Comparison of ENCODE assay signal across 12 cellular contexts in the genomic region with DNA sequence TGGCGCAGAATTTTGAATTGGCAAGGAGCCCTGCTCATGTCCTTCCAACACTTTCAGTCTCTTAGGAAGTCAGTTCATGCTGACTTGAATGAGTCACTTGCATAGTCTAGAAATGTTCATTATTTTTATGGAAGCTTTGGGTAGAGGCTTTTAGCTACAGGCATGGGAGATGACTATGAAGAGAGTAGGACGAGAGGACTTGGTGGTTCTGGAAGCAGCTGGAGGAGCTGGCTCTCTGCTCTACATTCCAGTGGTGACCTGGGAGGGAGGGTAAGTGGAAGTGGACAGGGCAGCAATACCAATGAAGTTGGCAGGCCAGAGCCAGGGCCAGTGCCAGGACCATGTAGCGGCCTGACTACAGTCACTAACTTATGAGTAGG. TPM values are rescaled to one million over a fixed set of nuclear protein-coding genes. Genes with fewer than 3 reads are reported as not detected.
DNase-seq lines count a peak whose midpoint lies in the region; ATAC-seq, FAIRE-seq and TF ChIP-seq lines count a peak whose summit lies in the region.
"Had no signal": no experiment of that assay in that cellular context is flagged by ENCODE, and none has a peak within 500 bp of the region (broad histone marks: within the 10 kb centered on the region; RNA-seq: fewer than 3 reads in every experiment).

No MANE protein-coding gene starts in this region.

- H3K36me3 ChIP-seq in HepG2 (replicated peaks in 1 of 2; ENCODE audit: control insufficient read depth in 1 of 2, insufficient read depth in 2 of 2, low read length in 2 of 2) (peaks cover 22 to 46% of the 10 kb centered on the region in 2 experiments), thyroid gland (peaks cover 3 to 11% of the 10 kb centered on the region in 2 donors)

- H3K27me3 Mint-ChIP-seq in activated T-cell treated with anti-CD3 and anti-CD28 coated beads, Interleukin-2, amount 50 U/mL, for 72 hours (ENCODE audit: low read depth): no peaks in the 10 kb centered on the region

- BruUV-seq in HepG2 (replicated peaks; lab: Mats Ljungman, UMichigan): no TSS peak

- H3K27me3 ChIP-seq in HepG2 (ENCODE audit: control insufficient read depth in 1 of 2, insufficient read depth in 2 of 2, low read length in 2 of 2): no peaks in the 10 kb centered on the region
- H3K27me3 ChIP-seq in thyroid gland: no peaks in the 10 kb centered on the region

- TF ChIP-seq EP300 in HepG2 (IDR thresholded peaks at IDR 0.05; ENCODE audit: low read depth in 2 of 2, low read length in 2 of 2) (no peak), HepG2 (CRISPR knock-in tag; IDR thresholded peaks at IDR 0.05; ENCODE audit: borderline replicate concordance) (no peak)

- H3K9ac ChIP-seq in HepG2 (ENCODE audit: insufficient read depth, low read depth, low read length): no peak overlapping the region

- no peak for TF ChIP-seq CTCF in HepG2 (CRISPR knock-in tag; IDR thresholded peaks at IDR 0.05)
- no peak for TF ChIP-seq CTCF in thyroid gland (IDR thresholded peaks at IDR 0.05)

- H3K27ac ChIP-seq in cingulate gyrus (ENCODE audit: low read depth, low read length) (peak overlapping the region; percentile 69), HepG2 (ENCODE audit: extremely low read length, insufficient read depth, low read length) (no peak overlapping the region), thyroid gland (peak overlapping the region in 1 of 3 donors; percentile 51)

- in situ Hi-C loops in HepG2 (cut with HindIII; ENCODE audit: extremely low pct_ligation_motif_present, low pct_unique_long_range_greater_than_20kb): no loop called here

- no peak for FAIRE-seq in HepG2 (lab: Jason Lieb, UNC)
- FAIRE-seq: islet of Langerhans had no signal

- H4K20me1 ChIP-seq in HepG2 (ENCODE audit: insufficient read depth, low read length): peaks cover 17% of the 10 kb centered on the region

- H3K79me2 ChIP-seq in HepG2 (ENCODE audit: insufficient read depth, low read length): peaks cover 14% of the 10 kb centered on the region

- no peaks in the 10 kb centered on the region for H3K9me3 Mint-ChIP-seq in activated T-cell treated with anti-CD3 and anti-CD28 coated beads, Interleukin-2, amount 50 U/mL, for 72 hours

- peak overlapping the region; percentile 7 for H3K27ac Mint-ChIP-seq in activated T-cell treated with anti-CD3 and anti-CD28 coated beads, Interleukin-2, amount 50 U/mL, for 72 hours

- CTCF ChIA-PET in HepG2 (lab: Yijun Ruan, JAX; ENCODE audit: low intra/inter-chr PET ratio, low total read pairs): no interaction called here

- H3K4me3 ChIP-seq in HepG2 (replicated peaks in 1 of 3; ENCODE audit: insufficient read depth in 1 of 3, low read depth in 2 of 3, low read length in 3 of 3): no peak overlapping the region
- H3K4me3 ChIP-seq in thyroid gland (replicated peaks in 1 of 3): no peak overlapping the region

- intact Hi-C loops in HepG2 (cut with micrococcal nuclease; ENCODE audit: unreplicated experiment): no loop called here
- intact Hi-C loops in thyroid gland (cut with DNase I): no loop called here

- ATAC-seq in activated T-cell treated with anti-CD3 and anti-CD28 coated beads, Interleukin-2, amount 50 U/mL, for 72 hours (replicated peaks in 1 of 2): no peak
- ATAC-seq in HepG2 (no peak), HG02623 (IDR thresholded peaks at IDR 0.05; ENCODE audit: unreplicated experiment) (no peak)

- WGBS in HepG2 (ENCODE audit: low lambda C conversion rate): 94% methylated on average over 3 of the region's 3 CpGs
- WGBS in thyroid gland, 2 donors: 49 to 51% methylated on average over 3 of the region's 3 CpGs

- no peak overlapping the region for H3K4me2 ChIP-seq in HepG2 (ENCODE audit: low read depth, low read length)

- POLR2A ChIA-PET in HepG2 (lab: Yijun Ruan, JAX): interaction anchor here (0.5 to 3.0 kb wide), 3 partner anchors 9 to 146 kb away, joined by 3 to 13 read pairs (median 5); no protein-coding TSS in a partner anchor

- no peak for DNase-seq in activated T-cell treated with anti-CD3 and anti-CD28 coated beads, Interleukin-2, amount 50 U/mL, for 72 hours
- no peak for DNase-seq in activated T-cell treated with anti-CD3 and anti-CD28 coated beads, Interleukin-2, amount 50 U/mL, for 48 hours
- DNase-seq in HepG2 (ENCODE audit: low spot score) (no peak), thyroid gland (peak; percentile 63 to 75), NCI-H128 (lab: John Stamatoyannopoulos, UW; ENCODE audit: unreplicated experiment) (no peak), NCI-H526 treated with DMSO at 0.1 percent for 48 hours (lab: John Stamatoyannopoulos, UW) (no peak)
- DNase-seq: AML-193, cortex of kidney, NCI-H510A had no signal

- H3K4me1 ChIP-seq in HepG2 (ENCODE audit: insufficient read depth, low read length): peaks cover 50% of the 10 kb centered on the region
- peaks cover 24 to 27% of the 10 kb centered on the region in 2 donors for H3K4me1 ChIP-seq in thyroid gland

- H3K4me1 Mint-ChIP-seq in activated T-cell treated with anti-CD3 and anti-CD28 coated beads, Interleukin-2, amount 50 U/mL, for 72 hours (ENCODE audit: low read depth): peaks cover 38% of the 10 kb centered on the region

- no peak for TF ChIP-seq RAD21 in HepG2 (CRISPR knock-in tag; IDR thresholded peaks at IDR 0.05)

- H3K9me3 ChIP-seq in HepG2 (ENCODE audit: low read length) (no peaks in the 10 kb centered on the region), thyroid gland (no peaks in the 10 kb centered on the region)

- no peak overlapping the region for H3K4me3 Mint-ChIP-seq in activated T-cell treated with anti-CD3 and anti-CD28 coated beads, Interleukin-2, amount 50 U/mL, for 72 hours

- peaks cover 13 to 27% of the 10 kb centered on the region in 2 donors for H3K36me3 Mint-ChIP-seq in activated T-cell treated with anti-CD3 and anti-CD28 coated beads, Interleukin-2, amount 50 U/mL, for 72 hours (ENCODE audit: insufficient read depth in 2 of 2)

- no peak overlapping the region for H2AFZ ChIP-seq in HepG2 (ENCODE audit: low read length)

- peak in 1 of 2 experiments; percentile 45; a peak in 1 of 4 replicates for TF ChIP-seq POLR2A in HepG2 (IDR thresholded peaks at IDR 0.05; ENCODE audit: insufficient read depth in 1 of 2, low read depth in 2 of 2, low read length in 2 of 2)
- TF ChIP-seq POLR2A in thyroid gland (IDR thresholded peaks at IDR 0.05): no peak

RNA-seq across cellular contexts. Expression of a gene that starts 7.3 kb away (rescaled TPM):
- total RNA-seq in activated T-cell treated with anti-CD3 and anti-CD28 coated beads, Interleukin-2, amount 50 U/mL, for 72 hours: 10 to 100 TPM; 86.9 to 93.6 TPM
- 109 and 118 TPM in 2 replicates for total RNA-seq in HepG2 (2016; rRNA removed; fragmentation: Illumina TruSeq; extraction: Trizol)
- total RNA-seq in HepG2 (2016; cell fraction: cytosol; rRNA removed; fragmentation: Illumina TruSeq; extraction: Trizol; ENCODE audit: low read depth): 85.0 and 90.2 TPM in 2 replicates
- 113 and 114 TPM in 2 replicates for total RNA-seq in HepG2 (2016; cell fraction: insoluble cytoplasmic fraction; rRNA removed; fragmentation: Illumina TruSeq; extraction: Trizol)
- total RNA-seq in HepG2 (2016; cell fraction: membrane; rRNA removed; fragmentation: Illumina TruSeq; extraction: Trizol): 110 and 111 TPM in 2 replicates
- total RNA-seq in HepG2 (2016; cell fraction: nucleus; rRNA removed; fragmentation: Illumina TruSeq; extraction: Trizol): 97.2 and 98.4 TPM in 2 replicates
- 165 and 194 TPM in 2 replicates for polyA plus RNA-seq in HepG2 (2011; rRNA removed)
- polyA plus RNA-seq in HepG2 (2011; cell fraction: cytosol; rRNA removed): 159 and 209 TPM in 2 replicates
- 292 and 351 TPM in 2 replicates for polyA plus RNA-seq in HepG2 (2011; cell fraction: nucleus; rRNA removed)
- 85.4 and 92.7 TPM in 2 replicates for polyA plus RNA-seq in HepG2 (2012)
- 70.3 and 83.0 TPM in 2 replicates for polyA plus RNA-seq in HepG2 (2016; cell fraction: cytosol; fragmentation: Illumina TruSeq; extraction: Trizol; ENCODE audit: low read depth)
- 116 and 125 TPM in 2 replicates for polyA plus RNA-seq in HepG2 (2016; cell fraction: insoluble cytoplasmic fraction; fragmentation: Illumina TruSeq; extraction: Trizol; ENCODE audit: low read depth)
- polyA plus RNA-seq in HepG2 (2016; cell fraction: membrane; fragmentation: Illumina TruSeq; extraction: Trizol; ENCODE audit: low read depth): 90.4 and 98.9 TPM in 2 replicates
- 259 and 265 TPM in 2 replicates for polyA plus RNA-seq in HepG2 (2016; cell fraction: nucleus; fragmentation: Illumina TruSeq; extraction: Trizol; ENCODE audit: insufficient read depth, low read depth)
- 73.2 and 182 TPM in 2 replicates for polyA minus RNA-seq in HepG2 (2011; rRNA and poly(A)+ RNA removed; ENCODE audit: low replicate concordance)
- polyA minus RNA-seq in HepG2 (2011; cell fraction: cytosol; rRNA and poly(A)+ RNA removed): 38.2 and 41.4 TPM in 2 replicates
- 89.4 and 96.7 TPM in 2 replicates for polyA minus RNA-seq in HepG2 (2011; cell fraction: nucleus; rRNA and poly(A)+ RNA removed)
- 100 to 1,000 TPM in 1 of 4 donors, 10 to 100 TPM in 3; 58.1 to 113 (median 85.6) TPM for total RNA-seq in thyroid gland

RNA-seq across cellular contexts. Expression of a gene that starts 7.4 kb away (rescaled TPM):
- 1 to 10 TPM; 3.1 to 3.9 TPM for total RNA-seq in activated T-cell treated with anti-CD3 and anti-CD28 coated beads, Interleukin-2, amount 50 U/mL, for 72 hours
- total RNA-seq in HepG2 (2016; rRNA removed; fragmentation: Illumina TruSeq; extraction: Trizol) (5.2 and 13.5 TPM in 2 replicates), thyroid gland (1 to 10 TPM; 4.3 to 7.6 (median 5.2) TPM)
- total RNA-seq in HepG2 (2016; cell fraction: cytosol; rRNA removed; fragmentation: Illumina TruSeq; extraction: Trizol; ENCODE audit: low read depth): 6.6 and 7.6 TPM in 2 replicates
- total RNA-seq in HepG2 (2016; cell fraction: insoluble cytoplasmic fraction; rRNA removed; fragmentation: Illumina TruSeq; extraction: Trizol): 3.5 and 14.3 TPM in 2 replicates
- 5.6 and 6.9 TPM in 2 replicates for total RNA-seq in HepG2 (2016; cell fraction: membrane; rRNA removed; fragmentation: Illumina TruSeq; extraction: Trizol)
- 19.4 and 22.0 TPM in 2 replicates for total RNA-seq in HepG2 (2016; cell fraction: nucleus; rRNA removed; fragmentation: Illumina TruSeq; extraction: Trizol)
- polyA plus RNA-seq in HepG2 (2011; rRNA removed): 11.4 and 14.3 TPM in 2 replicates
- 5.5 and 6.4 TPM in 2 replicates for polyA plus RNA-seq in HepG2 (2011; cell fraction: cytosol; rRNA removed)
- 41.8 and 47.0 TPM in 2 replicates for polyA plus RNA-seq in HepG2 (2011; cell fraction: nucleus; rRNA removed)
- polyA plus RNA-seq in HepG2 (2012): 5.4 and 6.1 TPM in 2 replicates
- polyA plus RNA-seq in HepG2 (2016; cell fraction: cytosol; fragmentation: Illumina TruSeq; extraction: Trizol; ENCODE audit: low read depth): 2.0 and 2.6 TPM in 2 replicates
- polyA plus RNA-seq in HepG2 (2016; cell fraction: insoluble cytoplasmic fraction; fragmentation: Illumina TruSeq; extraction: Trizol; ENCODE audit: low read depth): 4.8 and 5.5 TPM in 2 replicates
- polyA plus RNA-seq in HepG2 (2016; cell fraction: membrane; fragmentation: Illumina TruSeq; extraction: Trizol; ENCODE audit: low read depth): 3.7 and 4.4 TPM in 2 replicates
- polyA plus RNA-seq in HepG2 (2016; cell fraction: nucleus; fragmentation: Illumina TruSeq; extraction: Trizol; ENCODE audit: insufficient read depth, low read depth): 50.3 and 58.1 TPM in 2 replicates
- 29.7 and 47.2 TPM in 2 replicates for polyA minus RNA-seq in HepG2 (2011; rRNA and poly(A)+ RNA removed; ENCODE audit: low replicate concordance)
- polyA minus RNA-seq in HepG2 (2011; cell fraction: cytosol; rRNA and poly(A)+ RNA removed): 5.3 and 6.0 TPM in 2 replicates
- 26.4 and 31.7 TPM in 2 replicates for polyA minus RNA-seq in HepG2 (2011; cell fraction: nucleus; rRNA and poly(A)+ RNA removed)

RNA-seq across cellular contexts. Expression of a gene that starts 9.2 kb away (rescaled TPM):
- not detected for total RNA-seq in activated T-cell treated with anti-CD3 and anti-CD28 coated beads, Interleukin-2, amount 50 U/mL, for 72 hours
- total RNA-seq in HepG2 (2016; rRNA removed; fragmentation: Illumina TruSeq; extraction: Trizol): 2.8 and 2.9 TPM in 2 replicates
- total RNA-seq in HepG2 (2016; cell fraction: cytosol; rRNA removed; fragmentation: Illumina TruSeq; extraction: Trizol; ENCODE audit: low read depth): 2.6 and 3.9 TPM in 2 replicates
- total RNA-seq in HepG2 (2016; cell fraction: insoluble cytoplasmic fraction; rRNA removed; fragmentation: Illumina TruSeq; extraction: Trizol): 2.3 and 2.8 TPM in 2 replicates
- 5.2 and 5.5 TPM in 2 replicates for total RNA-seq in HepG2 (2016; cell fraction: membrane; rRNA removed; fragmentation: Illumina TruSeq; extraction: Trizol)
- 2.5 and 4.7 TPM in 2 replicates for total RNA-seq in HepG2 (2016; cell fraction: nucleus; rRNA removed; fragmentation: Illumina TruSeq; extraction: Trizol)
- 4.7 and 4.8 TPM in 2 replicates for polyA plus RNA-seq in HepG2 (2011; rRNA removed)
- 4.9 and 5.7 TPM in 2 replicates for polyA plus RNA-seq in HepG2 (2011; cell fraction: cytosol; rRNA removed)
- 7.5 and 7.9 TPM in 2 replicates for polyA plus RNA-seq in HepG2 (2011; cell fraction: nucleus; rRNA removed)
- 7.3 and 8.9 TPM in 2 replicates for polyA plus RNA-seq in HepG2 (2012)
- polyA plus RNA-seq in HepG2 (2016; cell fraction: cytosol; fragmentation: Illumina TruSeq; extraction: Trizol; ENCODE audit: low read depth): 7.6 and 11.0 TPM in 2 replicates
- polyA plus RNA-seq in HepG2 (2016; cell fraction: insoluble cytoplasmic fraction; fragmentation: Illumina TruSeq; extraction: Trizol; ENCODE audit: low read depth): 7.4 and 10.7 TPM in 2 replicates
- 17.1 and 18.8 TPM in 2 replicates for polyA plus RNA-seq in HepG2 (2016; cell fraction: membrane; fragmentation: Illumina TruSeq; extraction: Trizol; ENCODE audit: low read depth)
- polyA plus RNA-seq in HepG2 (2016; cell fraction: nucleus; fragmentation: Illumina TruSeq; extraction: Trizol; ENCODE audit: insufficient read depth, low read depth): 13.0 and 14.1 TPM in 2 replicates
- polyA minus RNA-seq in HepG2 (2011; rRNA and poly(A)+ RNA removed; ENCODE audit: low replicate concordance): 0.61 and 6.7 TPM in 2 replicates
- 3.9 and 5.5 TPM in 2 replicates for polyA minus RNA-seq in HepG2 (2011; cell fraction: cytosol; rRNA and poly(A)+ RNA removed)
- 4.0 and 4.8 TPM in 2 replicates for polyA minus RNA-seq in HepG2 (2011; cell fraction: nucleus; rRNA and poly(A)+ RNA removed)
- under 1 TPM in 1 of 4 donors, not detected in 3; 0.13 TPM for total RNA-seq in thyroid gland

RNA-seq across cellular contexts. Expression of a gene that starts 11.1 kb away (rescaled TPM):
- total RNA-seq in activated T-cell treated with anti-CD3 and anti-CD28 coated beads, Interleukin-2, amount 50 U/mL, for 72 hours: under 1 TPM in 1 of 2 donors, not detected in 1; 0.19 TPM
- total RNA-seq in HepG2 (2016; rRNA removed; fragmentation: Illumina TruSeq; extraction: Trizol) (3.4 and 22.2 TPM in 2 replicates), thyroid gland (10 to 100 TPM in 2 of 4 donors, 1 to 10 TPM in 2; 4.1 to 14.8 (median 8.0) TPM)
- total RNA-seq in HepG2 (2016; cell fraction: cytosol; rRNA removed; fragmentation: Illumina TruSeq; extraction: Trizol; ENCODE audit: low read depth): 16.0 and 17.2 TPM in 2 replicates
- 2.6 and 23.2 TPM in 2 replicates for total RNA-seq in HepG2 (2016; cell fraction: insoluble cytoplasmic fraction; rRNA removed; fragmentation: Illumina TruSeq; extraction: Trizol)
- total RNA-seq in HepG2 (2016; cell fraction: membrane; rRNA removed; fragmentation: Illumina TruSeq; extraction: Trizol): 2.9 and 4.1 TPM in 2 replicates
- total RNA-seq in HepG2 (2016; cell fraction: nucleus; rRNA removed; fragmentation: Illumina TruSeq; extraction: Trizol): 31.4 and 33.6 TPM in 2 replicates
- polyA plus RNA-seq in HepG2 (2011; rRNA removed): 35.2 and 59.2 TPM in 2 replicates
- polyA plus RNA-seq in HepG2 (2011; cell fraction: cytosol; rRNA removed): 5.2 and 6.9 TPM in 2 replicates
- polyA plus RNA-seq in HepG2 (2011; cell fraction: nucleus; rRNA removed): 977 and 1,005 TPM in 2 replicates
- 28.8 and 40.2 TPM in 2 replicates for polyA plus RNA-seq in HepG2 (2012)
- 0.42 and 0.59 TPM in 2 replicates for polyA plus RNA-seq in HepG2 (2016; cell fraction: cytosol; fragmentation: Illumina TruSeq; extraction: Trizol; ENCODE audit: low read depth)
- 2.7 and 3.7 TPM in 2 replicates for polyA plus RNA-seq in HepG2 (2016; cell fraction: insoluble cytoplasmic fraction; fragmentation: Illumina TruSeq; extraction: Trizol; ENCODE audit: low read depth)
- polyA plus RNA-seq in HepG2 (2016; cell fraction: membrane; fragmentation: Illumina TruSeq; extraction: Trizol; ENCODE audit: low read depth): 1.1 and 1.5 TPM in 2 replicates
- polyA plus RNA-seq in HepG2 (2016; cell fraction: nucleus; fragmentation: Illumina TruSeq; extraction: Trizol; ENCODE audit: insufficient read depth, low read depth): 155 and 159 TPM in 2 replicates
- polyA minus RNA-seq in HepG2 (2011; rRNA and poly(A)+ RNA removed; ENCODE audit: low replicate concordance): 1.3 and 22.4 TPM in 2 replicates
- polyA minus RNA-seq in HepG2 (2011; cell fraction: cytosol; rRNA and poly(A)+ RNA removed): 3.4 and 5.3 TPM in 2 replicates
- polyA minus RNA-seq in HepG2 (2011; cell fraction: nucleus; rRNA and poly(A)+ RNA removed): 74.3 and 78.8 TPM in 2 replicates

RNA-seq across cellular contexts. Expression of a gene that starts 31.4 kb away (rescaled TPM):
- total RNA-seq in activated T-cell treated with anti-CD3 and anti-CD28 coated beads, Interleukin-2, amount 50 U/mL, for 72 hours: 1 to 10 TPM; 6.6 to 7.6 TPM
- total RNA-seq in HepG2 (2016; rRNA removed; fragmentation: Illumina TruSeq; extraction: Trizol) (7.4 and 9.3 TPM in 2 replicates), thyroid gland (10 to 100 TPM; 19.2 to 35.1 (median 22.5) TPM)
- 2.3 and 2.5 TPM in 2 replicates for total RNA-seq in HepG2 (2016; cell fraction: cytosol; rRNA removed; fragmentation: Illumina TruSeq; extraction: Trizol; ENCODE audit: low read depth)
- 4.8 and 8.7 TPM in 2 replicates for total RNA-seq in HepG2 (2016; cell fraction: insoluble cytoplasmic fraction; rRNA removed; fragmentation: Illumina TruSeq; extraction: Trizol)
- 7.8 and 8.3 TPM in 2 replicates for total RNA-seq in HepG2 (2016; cell fraction: membrane; rRNA removed; fragmentation: Illumina TruSeq; extraction: Trizol)
- total RNA-seq in HepG2 (2016; cell fraction: nucleus; rRNA removed; fragmentation: Illumina TruSeq; extraction: Trizol): 4.4 and 6.5 TPM in 2 replicates
- 9.2 and 14.1 TPM in 2 replicates for polyA plus RNA-seq in HepG2 (2011; rRNA removed)
- 11.9 and 16.8 TPM in 2 replicates for polyA plus RNA-seq in HepG2 (2011; cell fraction: cytosol; rRNA removed)
- polyA plus RNA-seq in HepG2 (2011; cell fraction: nucleus; rRNA removed): 23.9 and 25.8 TPM in 2 replicates
- polyA plus RNA-seq in HepG2 (2012): 5.8 and 9.8 TPM in 2 replicates
- polyA plus RNA-seq in HepG2 (2016; cell fraction: cytosol; fragmentation: Illumina TruSeq; extraction: Trizol; ENCODE audit: low read depth): 2.3 and 3.2 TPM in 2 replicates
- 5.3 and 7.8 TPM in 2 replicates for polyA plus RNA-seq in HepG2 (2016; cell fraction: insoluble cytoplasmic fraction; fragmentation: Illumina TruSeq; extraction: Trizol; ENCODE audit: low read depth)
- polyA plus RNA-seq in HepG2 (2016; cell fraction: membrane; fragmentation: Illumina TruSeq; extraction: Trizol; ENCODE audit: low read depth): 5.7 and 5.8 TPM in 2 replicates
- polyA plus RNA-seq in HepG2 (2016; cell fraction: nucleus; fragmentation: Illumina TruSeq; extraction: Trizol; ENCODE audit: insufficient read depth, low read depth): 12.3 and 13.4 TPM in 2 replicates
- polyA minus RNA-seq in HepG2 (2011; rRNA and poly(A)+ RNA removed; ENCODE audit: low replicate concordance): 22.1 and 24.2 TPM in 2 replicates
- 7.0 and 7.3 TPM in 2 replicates for polyA minus RNA-seq in HepG2 (2011; cell fraction: cytosol; rRNA and poly(A)+ RNA removed)
- 7.0 and 9.2 TPM in 2 replicates for polyA minus RNA-seq in HepG2 (2011; cell fraction: nucleus; rRNA and poly(A)+ RNA removed)

Comparison
In these comparisons a context has a peak if more than half of its experiments do, and no peak if none do; other contexts are left out.
1. DNase-seq: peak in thyroid gland (2 of 2); none in activated T-cell treated with anti-CD3 and anti-CD28 coated beads, Interleukin-2, amount 50 U/mL, for 72 hours (0 of 2), activated T-cell treated with anti-CD3 and anti-CD28 coated beads, Interleukin-2, amount 50 U/mL, for 48 hours (0 of 2), HepG2 (single experiment), NCI-H128 (single experiment) and NCI-H526 treated with DMSO at 0.1 percent for 48 hours (single experiment).